1 cellular context compared by ENCODE assay signal in the genomic region with DNA sequence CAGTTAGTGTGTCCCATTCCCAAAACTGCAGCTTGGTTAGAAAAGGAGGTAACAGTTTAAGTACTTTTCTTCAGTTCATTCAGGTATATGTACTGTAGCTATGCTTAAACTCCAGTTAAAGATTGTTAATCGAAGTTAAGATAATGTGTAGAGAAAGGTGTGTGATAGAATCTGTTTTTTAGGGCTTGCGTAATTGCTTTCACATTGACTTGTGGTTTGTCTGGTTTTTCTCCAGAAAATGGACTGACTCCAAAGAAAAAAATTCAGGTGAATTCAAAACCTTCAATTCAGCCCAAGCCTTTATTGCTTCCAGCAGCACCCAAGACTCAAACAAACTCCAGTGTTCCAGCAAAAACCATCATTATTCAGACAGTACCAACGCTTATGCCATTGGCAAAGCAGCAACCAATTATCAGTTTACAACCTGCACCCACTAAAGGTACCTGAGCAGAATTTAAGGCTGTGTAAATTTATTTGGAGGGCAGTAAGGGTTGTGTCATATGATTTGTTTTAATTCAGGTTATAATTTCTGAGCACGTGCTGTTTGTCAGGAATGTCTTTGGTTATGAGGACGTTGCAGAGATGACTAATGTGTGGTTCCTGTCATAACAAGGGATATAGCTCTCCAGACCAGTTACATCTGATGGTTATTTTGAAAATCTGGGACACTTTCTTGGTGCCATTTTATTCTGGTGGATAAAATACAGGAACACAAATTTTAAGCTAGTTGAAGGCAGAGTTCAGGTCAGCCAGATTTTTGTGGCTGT.
TF ChIP-seq lines count a peak whose summit lies in the region.

No MANE protein-coding gene starts in this region.

TF ChIP-seq in K562, 482 proteins besides CTCF, POLR2A, EP300 and RAD21:
- no peak for TF ChIP-seq ZNF444 (CRISPR knock-in tag; IDR thresholded peaks at IDR 0.05)
- peak; percentile 27; the same call in 1 of the 2 replicates for TF ChIP-seq CEBPB (tag; IDR thresholded peaks at IDR 0.05)
- TF ChIP-seq NCOA4 (IDR thresholded peaks at IDR 0.05; ENCODE audit: partially characterized antibody), result no peak
